9 cellular contexts compared by ENCODE assay signal in the genomic region with DNA sequence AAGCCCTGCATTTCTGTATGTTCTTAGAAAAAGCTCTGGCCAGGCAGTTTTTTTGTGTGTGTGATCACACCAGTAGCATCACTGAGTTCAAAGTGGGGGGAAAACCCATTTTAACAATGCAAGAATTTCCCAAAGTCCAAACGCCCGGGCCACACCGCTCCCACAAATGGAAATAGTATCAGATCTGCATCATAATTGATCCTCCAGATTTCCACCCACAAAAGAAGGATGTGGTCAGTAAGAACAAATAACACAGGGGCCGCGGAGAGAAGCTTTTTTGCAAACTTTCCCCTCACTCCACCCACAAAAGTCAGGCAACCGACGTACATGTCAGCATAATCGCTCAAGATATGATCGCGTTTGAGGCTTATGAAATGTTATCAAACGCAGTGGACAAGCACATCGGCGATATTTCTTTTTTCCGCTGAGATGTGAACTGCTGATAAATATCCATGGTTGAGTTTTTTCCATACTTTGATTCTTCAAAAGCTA.
DNase-seq lines count a peak whose midpoint lies in the region; ATAC-seq and TF ChIP-seq lines count a peak whose summit lies in the region.
"Had no signal": no experiment of that assay in that cellular context is flagged by ENCODE, and none has a peak within 500 bp of the region (broad histone marks: within the 10 kb centered on the region; RNA-seq: fewer than 3 reads in every experiment).

No MANE protein-coding gene starts in this region.

- TF ChIP-seq CTCF in HEK293 (tag by site-specific recombination; IDR thresholded peaks at IDR 0.05) (no peak), endodermal cell (conservative IDR thresholded peaks at IDR 0.05) (no peak), suprapubic skin (IDR thresholded peaks at IDR 0.05) (no peak)

- H3K27ac Mint-ChIP-seq in endodermal cell = peak overlapping the region; percentile 96

- H3K4me3 ChIP-seq in HEK293 (ENCODE audit: low read depth, low read length) (no peak overlapping the region), endodermal cell (ENCODE audit: low read length) (peak overlapping the region; percentile 72), suprapubic skin (no peak overlapping the region)

- H3K9me3 Mint-ChIP-seq in endodermal cell = no peaks in the 10 kb centered on the region

- TF ChIP-seq EP300 in suprapubic skin (IDR thresholded peaks at IDR 0.05) = no peak

- no peaks in the 10 kb centered on the region for H3K27me3 Mint-ChIP-seq in endodermal cell (ENCODE audit: insufficient read depth)

- H3K9ac ChIP-seq in endodermal cell (ENCODE audit: extremely low read depth, low read length, poor library complexity, severe bottlenecking) = peak overlapping the region; percentile 70

- ATAC-seq in HG03108 (IDR thresholded peaks at IDR 0.05; ENCODE audit: unreplicated experiment) (no peak), GM21367 (IDR thresholded peaks at IDR 0.05; ENCODE audit: unreplicated experiment) (no peak)

- H3K36me3 ChIP-seq in HEK293 (ENCODE audit: control insufficient read depth in 2 of 2, insufficient read depth in 1 of 2, low read length in 2 of 2) (no peaks in the 10 kb centered on the region), endodermal cell (ENCODE audit: control insufficient read depth, insufficient read depth, low read length) (no peaks in the 10 kb centered on the region), suprapubic skin (no peaks in the 10 kb centered on the region)

- H3K9me3 ChIP-seq in HEK293 (ENCODE audit: control insufficient read depth, insufficient read depth, low read depth, low read length) = no peaks in the 10 kb centered on the region
- H3K9me3 ChIP-seq in endodermal cell (ENCODE audit: control insufficient read depth, low read length) = no peaks in the 10 kb centered on the region
- no peaks in the 10 kb centered on the region for H3K9me3 ChIP-seq in suprapubic skin

- POLR2A ChIA-PET in HEK293 (lab: Yijun Ruan, JAX) = no interaction called here

- CTCF ChIA-PET in HEK293 (lab: Yijun Ruan, JAX) = interaction anchor here (0.5 kb wide), 1 partner anchor 245 kb away, joined by 3 read pairs; no protein-coding TSS in a partner anchor

- H3K36me3 Mint-ChIP-seq in endodermal cell (ENCODE audit: low read depth) = no peaks in the 10 kb centered on the region

- no peaks in the 10 kb centered on the region for H3K4me1 ChIP-seq in HEK293 (ENCODE audit: control insufficient read depth, insufficient read depth, low read length)
- H3K4me1 ChIP-seq in endodermal cell (ENCODE audit: control insufficient read depth, insufficient read depth, low read length) = peaks cover 7% of the 10 kb centered on the region
- H3K4me1 ChIP-seq in suprapubic skin = no peaks in the 10 kb centered on the region

- no peak for TF ChIP-seq POLR2A in suprapubic skin (IDR thresholded peaks at IDR 0.05)

- peak overlapping the region; percentile 39 for H3K4me3 Mint-ChIP-seq in endodermal cell

- no peaks in the 10 kb centered on the region for H3K27me3 ChIP-seq in endodermal cell (ENCODE audit: control insufficient read depth, insufficient read depth, low read length, poor library complexity, severe bottlenecking)
- no peaks in the 10 kb centered on the region for H3K27me3 ChIP-seq in suprapubic skin

- peaks cover 31% of the 10 kb centered on the region for H3K4me1 Mint-ChIP-seq in endodermal cell

- peak; percentile 1 to 27 for DNase-seq in activated CD4-positive, alpha-beta T cell treated with anti-CD3 and anti-CD28 coated beads, Interleukin-2, amount 50 U/mL, for 24 hours (ENCODE audit: low read depth in 1 of 2, low spot score in 1 of 2)
- DNase-seq in endodermal cell (peak; percentile 66), suprapubic skin (ENCODE audit: low spot score in 2 of 2) (no peak), NCI-H1694 (lab: John Stamatoyannopoulos, UW) (no peak)
- DNase-seq in stimulated activated CD4-positive, alpha-beta T cell treated with anti-CD3 and anti-CD28 coated beads, Interleukin-4, amount 100 ng/mL, for 24 hours = peak; percentile 42
- DNase-seq: NCI-H1105 treated with DMSO at 0.1 percent for 48 hours had no signal

- 1 to 3% methylated on average over 14 of the region's 14 CpGs for WGBS in endodermal cell (ENCODE audit: insufficient coverage in 1 of 2, insufficient read length in 1 of 2), 2 experiments
- WGBS in suprapubic skin = 60% methylated on average over 14 of the region's 14 CpGs

- no peak overlapping the region for H3K27ac ChIP-seq in HEK293 (ENCODE audit: extremely low read depth, low read depth, low read length)
- H3K27ac ChIP-seq in endodermal cell (ENCODE audit: low read depth, low read length) = peak overlapping the region; percentile 78
- no peak overlapping the region for H3K27ac ChIP-seq in suprapubic skin

TF ChIP-seq in HEK293, 187 proteins besides CTCF, POLR2A, EP300 and RAD21:
- TF ChIP-seq ZNF585B (tag by site-specific recombination; IDR thresholded peaks at IDR 0.05) (no peak), ZFHX2 (tag by site-specific recombination; conservative IDR thresholded peaks at IDR 0.05) (peak; percentile 49; the same call in 1 of the 2 replicates), EGR2 (tag by site-specific recombination; IDR thresholded peaks at IDR 0.05; ENCODE audit: low read depth) (peak; percentile 71; the same call in 1 of the 2 replicates)

Comparison
In these comparisons a context has a peak if more than half of its experiments do, and no peak if none do; other contexts are left out.
1. DNase-seq: peak in activated CD4-positive, alpha-beta T cell treated with anti-CD3 and anti-CD28 coated beads, Interleukin-2, amount 50 U/mL, for 24 hours (2 of 2), endodermal cell (single experiment) and stimulated activated CD4-positive, alpha-beta T cell treated with anti-CD3 and anti-CD28 coated beads, Interleukin-4, amount 100 ng/mL, for 24 hours (single experiment); none in suprapubic skin (0 of 2) and NCI-H1694 (single experiment).